ENCODE assay signal across 9 cellular contexts in the genomic region with DNA sequence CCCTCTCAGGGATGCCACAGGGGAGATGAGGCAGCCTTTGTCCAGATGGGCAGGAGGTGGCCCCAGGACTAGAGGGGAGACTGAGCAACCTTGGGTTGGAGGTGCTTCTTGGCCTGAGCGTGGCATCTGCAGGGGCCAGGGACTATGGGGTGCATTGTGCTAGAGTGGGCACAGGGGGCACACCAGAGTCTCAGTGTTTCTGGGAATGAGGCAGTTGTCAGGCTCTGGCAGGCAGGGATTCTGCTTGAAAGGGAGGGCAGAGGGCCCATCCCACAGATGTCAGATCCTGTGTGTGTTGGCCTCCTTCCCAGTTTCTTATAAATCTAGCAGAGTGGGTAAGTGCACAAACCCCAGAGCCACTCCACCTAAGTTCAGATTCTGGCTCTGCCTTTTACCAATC. TPM values are rescaled to one million over a fixed set of nuclear protein-coding genes. Genes with fewer than 3 reads are reported as not detected.
A peak's percentile ranks its signal among the peaks of the same experiment; 100 is the strongest.
DNase-seq lines count a peak whose midpoint lies in the region; ATAC-seq and TF ChIP-seq lines count a peak whose summit lies in the region.
"Had no signal": no experiment of that assay in that cellular context is flagged by ENCODE, and none has a peak within 500 bp of the region (broad histone marks: within the 10 kb centered on the region; RNA-seq: fewer than 3 reads in every experiment).

No MANE protein-coding gene starts in this region.

- no peak overlapping the region for H3K4me3 ChIP-seq in AG10803 (ENCODE audit: low read length)
- H3K4me3 ChIP-seq in HFF-Myc (replicated peaks; ENCODE audit: low read depth, low read length), result no peak overlapping the region
- no peak overlapping the region for H3K4me3 ChIP-seq in ascending aorta

- TF ChIP-seq CTCF in AG10803 (conservative IDR thresholded peaks at IDR 0.05; ENCODE audit: low read length) (no peak), HFF-Myc (IDR thresholded peaks at IDR 0.05; ENCODE audit: low read depth, low read length, missing control alignments) (peak; percentile 33), ascending aorta (IDR thresholded peaks at IDR 0.05) (peak in 2 of 3 experiments; percentile 23 to 42)

- DNase-seq in AG10803 (ENCODE audit: low read depth), result peak; percentile 63
- DNase-seq in HFF-Myc (ENCODE audit: extremely low read depth, low read depth), result peak; percentile 37
- peak in 1 of 2 donors; percentile 80 for DNase-seq in ascending aorta (ENCODE audit: low spot score in 2 of 2)
- peak; percentile 28 for DNase-seq in kidney tubule cell (ENCODE audit: low spot score)
- no peak for DNase-seq in sciatic nerve (ENCODE audit: low spot score)
- DNase-seq in NCI-H187 treated with DMSO at 0.1 percent for 48 hours (lab: John Stamatoyannopoulos, UW), result no peak

- H3K27ac ChIP-seq in ascending aorta, result peak overlapping the region; percentile 50 to 65

- H3K4me1 ChIP-seq in ascending aorta, result peaks cover 11 to 29% of the 10 kb centered on the region in 2 donors

- no peaks in the 10 kb centered on the region for H3K27me3 ChIP-seq in ascending aorta

- intact Hi-C loops in ascending aorta (cut with DNase I), result loop anchor here (10.0 kb wide), 1 partner anchor 378 kb away; no protein-coding TSS in a partner anchor
- intact Hi-C loops in sciatic nerve (cut with DNase I), result no loop called here

- no peak for ATAC-seq in sciatic nerve
- no peak for ATAC-seq in GM21447 (IDR thresholded peaks at IDR 0.05; ENCODE audit: unreplicated experiment)
- ATAC-seq in HG03521 (IDR thresholded peaks at IDR 0.05; ENCODE audit: unreplicated experiment), result no peak
- ATAC-seq: activated T-helper 17 cell treated with anti-CD3 and anti-CD28 coated beads, Interleukin-2, amount 50 U/mL, for 72 hours had no signal

- no peaks in the 10 kb centered on the region for H3K9me3 ChIP-seq in ascending aorta

- H3K36me3 ChIP-seq in ascending aorta, result peaks cover 0 to 7% of the 10 kb centered on the region in 2 donors

RNA-seq across cellular contexts. Expression of gene LGR6, which starts 13.7 kb away (rescaled TPM):
- 26.0 TPM for total RNA-seq in ascending aorta
- 0.53 TPM for total RNA-seq in sciatic nerve

RNA-seq across cellular contexts. Expression of gene PTPN7, which starts 46.9 kb away (rescaled TPM):
- total RNA-seq in ascending aorta (not detected), sciatic nerve (2.5 TPM)

Comparison
In these comparisons a context has a peak if more than half of its experiments do, and no peak if none do; other contexts are left out.
1. DNase-seq: peak in AG10803 (single experiment), HFF-Myc (single experiment) and kidney tubule cell (single experiment); none in sciatic nerve (single experiment) and NCI-H187 treated with DMSO at 0.1 percent for 48 hours (single experiment).
2. RNA of gene LGR6, which starts 13.7 kb away (total RNA-seq): 26.0 TPM in ascending aorta (single experiment); 0.53 TPM in sciatic nerve (single experiment); every median in the first group is over 10 times any median in the second.